37 cellular contexts compared by ENCODE assay signal in genomic region chr16:74717367-74717766, GRCh38. TPM values are rescaled to one million over a fixed set of nuclear protein-coding genes. Genes with fewer than 3 reads are reported as not detected.
"Had no signal": no experiment of that assay in that cellular context is flagged by ENCODE, and none has a peak within 500 bp of the region (broad histone marks: within the 10 kb centered on the region; RNA-seq: fewer than 3 reads in every experiment).

No MANE protein-coding gene starts in this region.

- H3K27me3 ChIP-seq: adrenal gland, ascending aorta, esophagus squamous epithelium, neutrophil, stomach, suprapubic skin, tibial nerve had no signal

- H3K27ac ChIP-seq: adrenal gland, ascending aorta, epithelial cell of prostate, esophagus squamous epithelium, heart right ventricle, left ventricle myocardium inferior, neutrophil, skin epidermis, stomach, suprapubic skin had no signal

- H3K4me3 ChIP-seq: adrenal gland, ascending aorta, esophagus squamous epithelium, heart right ventricle, left ventricle myocardium inferior, lung, mucosa of descending colon, skin epidermis, stomach, suprapubic skin, tibial nerve had no signal

- ATAC-seq: activated CD4-positive, alpha-beta T cell treated with anti-CD3 and anti-CD28 coated beads for 36 hours; activated CD8-positive, alpha-beta memory T cell treated with anti-CD3 and anti-CD28 coated beads, Interleukin-2, amount 10 ng/mL, durations not matched to agents 7 days and 5 days; activated CD8-positive, alpha-beta T cell treated with anti-CD3 and anti-CD28 coated beads, Interleukin-2, amount 10 ng/mL, durations not matched to agents 7 days and 5 days; mucosa of descending colon; sciatic nerve; stimulated activated naive B cell treated with anti-CD40 and anti-IgM and Interleukin-4, amounts not matched to agents 10 μg/mL and 1 μg/mL and 100 μg/mL, for 72 hours; T-cell had no signal

- H3K27me3 Mint-ChIP-seq: activated CD4-positive, alpha-beta T cell treated with anti-CD3 and anti-CD28 coated beads for 36 hours; activated naive CD8-positive, alpha-beta T cell; progenitor cell of endocrine pancreas had no signal

- H3K4me1 ChIP-seq: adrenal gland, ascending aorta, esophagus squamous epithelium, heart right ventricle, left ventricle myocardium inferior, stomach, suprapubic skin had no signal

- H3K4me1 Mint-ChIP-seq: activated CD4-positive, alpha-beta T cell treated with anti-CD3 and anti-CD28 coated beads for 36 hours; activated CD8-positive, alpha-beta memory T cell treated with anti-CD3 and anti-CD28 coated beads, Interleukin-2, amount 10 ng/mL, durations not matched to agents 7 days and 5 days; brain; stimulated activated naive B cell treated with anti-CD40 and anti-IgM and Interleukin-4, amounts not matched to agents 10 μg/mL and 1 μg/mL and 100 μg/mL, for 72 hours; T-cell had no signal

- H3K4me3 Mint-ChIP-seq: activated CD4-positive, alpha-beta T cell treated with anti-CD3 and anti-CD28 coated beads for 36 hours; activated CD8-positive, alpha-beta memory T cell treated with anti-CD3 and anti-CD28 coated beads, Interleukin-2, amount 10 ng/mL, durations not matched to agents 7 days and 5 days; activated CD8-positive, alpha-beta T cell treated with anti-CD3 and anti-CD28 coated beads, Interleukin-2, amount 10 ng/mL, durations not matched to agents 7 days and 5 days; activated naive CD8-positive, alpha-beta T cell; brain; natural killer cell treated with Interleukin-12 subunit alpha and Interleukin-12 subunit beta and Interleukin-15 and Interleukin-18, amount 100 ng/mL, for 72 hours; stimulated activated naive B cell treated with anti-CD40 and anti-IgM and Interleukin-4, amounts not matched to agents 10 μg/mL and 1 μg/mL and 100 μg/mL, for 72 hours; T-cell had no signal

- H3K9me3 Mint-ChIP-seq: natural killer cell treated with Interleukin-12 subunit alpha and Interleukin-12 subunit beta and Interleukin-15 and Interleukin-18, amount 100 ng/mL, for 72 hours; stimulated activated naive B cell treated with anti-CD40 and anti-IgM and Interleukin-4, amounts not matched to agents 10 μg/mL and 1 μg/mL and 100 μg/mL, for 72 hours; T-cell had no signal

- H3K27ac Mint-ChIP-seq: activated CD4-positive, alpha-beta T cell treated with anti-CD3 and anti-CD28 coated beads for 36 hours; activated CD8-positive, alpha-beta memory T cell treated with anti-CD3 and anti-CD28 coated beads, Interleukin-2, amount 10 ng/mL, durations not matched to agents 7 days and 5 days; activated CD8-positive, alpha-beta T cell treated with anti-CD3 and anti-CD28 coated beads, Interleukin-2, amount 10 ng/mL, durations not matched to agents 7 days and 5 days; activated naive CD8-positive, alpha-beta T cell; brain; natural killer cell treated with Interleukin-12 subunit alpha and Interleukin-12 subunit beta and Interleukin-15 and Interleukin-18, amount 100 ng/mL, for 72 hours; progenitor cell of endocrine pancreas; stimulated activated naive B cell treated with anti-CD40 and anti-IgM and Interleukin-4, amounts not matched to agents 10 μg/mL and 1 μg/mL and 100 μg/mL, for 72 hours; T-cell had no signal

- H3K36me3 ChIP-seq: adrenal gland, ascending aorta, esophagus squamous epithelium, heart right ventricle, left ventricle myocardium inferior, neutrophil, suprapubic skin had no signal

- DNase-seq: activated CD4-positive, alpha-beta T cell treated with anti-CD3 and anti-CD28 coated beads for 36 hours; activated CD4-positive, CD25-positive, alpha-beta regulatory T cell; activated CD8-positive, alpha-beta memory T cell treated with anti-CD3 and anti-CD28 coated beads, Interleukin-2, amount 10 ng/mL, durations not matched to agents 7 days and 5 days; activated CD8-positive, alpha-beta T cell treated with anti-CD3 and anti-CD28 coated beads, Interleukin-2, amount 10 ng/mL, durations not matched to agents 7 days and 5 days; activated effector memory CD4-positive, alpha-beta T cell treated with Interleukin-2 at 50 U/mL for 16 hours; activated naive CD4-positive, alpha-beta T cell treated with Interleukin-2 at 50 U/mL for 16 hours; activated T-cell treated with anti-CD3 and anti-CD28 coated beads, Interleukin-2, amount 50 U/mL, for 48 hours; adrenal gland; central memory CD4-positive, alpha-beta T cell; dermis blood vessel endothelial cell; effector CD8-positive, alpha-beta T cell; esophagus squamous epithelium; foreskin melanocyte; heart right ventricle; left ventricle myocardium inferior; mucosa of descending colon; retina; stimulated activated CD4-positive, alpha-beta T cell treated with anti-CD3 and anti-CD28 coated beads, Interleukin-4, amount 100 ng/mL, for 24 hours; stimulated activated naive B cell treated with anti-CD40 and anti-IgM and Interleukin-4, amounts not matched to agents 10 μg/mL and 1 μg/mL and 100 μg/mL, for 72 hours; stomach; T-cell had no signal

- H3K36me3 Mint-ChIP-seq: activated CD8-positive, alpha-beta memory T cell treated with anti-CD3 and anti-CD28 coated beads, Interleukin-2, amount 10 ng/mL, durations not matched to agents 7 days and 5 days; activated naive CD8-positive, alpha-beta T cell; brain; natural killer cell treated with Interleukin-12 subunit alpha and Interleukin-12 subunit beta and Interleukin-15 and Interleukin-18, amount 100 ng/mL, for 72 hours; stimulated activated naive B cell treated with anti-CD40 and anti-IgM and Interleukin-4, amounts not matched to agents 10 μg/mL and 1 μg/mL and 100 μg/mL, for 72 hours; T-cell had no signal

- H3K9me3 ChIP-seq: adrenal gland, ascending aorta, esophagus squamous epithelium, heart right ventricle, left ventricle myocardium inferior, mucosa of descending colon, neutrophil, stomach, suprapubic skin, tibial nerve had no signal

RNA-seq across cellular contexts. Expression of gene FA2H, which starts 57.3 kb away (rescaled TPM):
- total RNA-seq: activated CD4-positive, alpha-beta T cell treated with anti-CD3 and anti-CD28 coated beads for 36 hours; activated CD8-positive, alpha-beta T cell treated with anti-CD3 and anti-CD28 coated beads, Interleukin-2, amount 10 ng/mL, durations not matched to agents 7 days and 5 days; ascending aorta; dermis blood vessel endothelial cell; glomerular endothelial cell; left ventricle myocardium inferior; mesenteric fat pad; myocyte; natural killer cell treated with Interleukin-12 subunit alpha and Interleukin-12 subunit beta and Interleukin-15 and Interleukin-18, amount 100 ng/mL, for 72 hours; osteocyte had no signal
